9 cellular contexts compared by ENCODE assay signal in genomic region chr10:77603529-77603927, GRCh38. TPM values are rescaled to one million over a fixed set of nuclear protein-coding genes. Genes with fewer than 3 reads are reported as not detected.
DNase-seq lines count a peak whose midpoint lies in the region; ATAC-seq, FAIRE-seq and TF ChIP-seq lines count a peak whose summit lies in the region.
"Had no signal": no experiment of that assay in that cellular context is flagged by ENCODE, and none has a peak within 500 bp of the region (broad histone marks: within the 10 kb centered on the region; RNA-seq: fewer than 3 reads in every experiment).

No MANE protein-coding gene starts in this region.

- H3K9me3 ChIP-seq in WERI-Rb-1 (ENCODE audit: severe bottlenecking), result no peaks in the 10 kb centered on the region

- FAIRE-seq in GM12891 (lab: Jason Lieb, UNC), result no peak

- peak; percentile 74 for ATAC-seq in GM18511 (IDR thresholded peaks at IDR 0.05; ENCODE audit: unreplicated experiment)
- peak; percentile 46 for ATAC-seq in HG02798 (IDR thresholded peaks at IDR 0.05; ENCODE audit: poor library complexity, unreplicated experiment)
- ATAC-seq in naive thymus-derived CD8-positive, alpha-beta T cell, result peak in 1 of 2 donors; percentile 46

- TF ChIP-seq POLR2A in GM12891 (IDR thresholded peaks at IDR 0.05; ENCODE audit: low read depth, low read length), result no peak

- H3K27ac Mint-ChIP-seq in naive thymus-derived CD8-positive, alpha-beta T cell, result peak overlapping the region in 4 of 10 donors; percentile 38 to 89 (median 64)

- POLR2A ChIA-PET in naive thymus-derived CD8-positive, alpha-beta T cell (lab: Charles Lee), result no interaction called here

- H3K36me3 ChIP-seq in WERI-Rb-1, result no peaks in the 10 kb centered on the region

- DNase-seq in WERI-Rb-1 (peak; percentile 18), NCI-H2227 treated with DMSO at 0.1 percent for 48 hours (lab: John Stamatoyannopoulos, UW) (no peak), GM12891 (ENCODE audit: insufficient read length, low spot score) (no peak), coronary artery (ENCODE audit: low spot score) (no peak), DMS79 (lab: John Stamatoyannopoulos, UW) (no peak)
- no peak for DNase-seq in naive thymus-derived CD8-positive, alpha-beta T cell

- H3K4me1 Mint-ChIP-seq in naive thymus-derived CD8-positive, alpha-beta T cell, result peaks cover 13 to 24% (median 19%) of the 10 kb centered on the region in 4 donors

- H3K27ac ChIP-seq in WERI-Rb-1 (no peak overlapping the region), coronary artery (peak overlapping the region in 1 of 2 donors; percentile 65)

- H3K4me3 ChIP-seq in WERI-Rb-1 (ENCODE audit: low read depth, low read length) (no peak overlapping the region), coronary artery (no peak overlapping the region)

- no peaks in the 10 kb centered on the region for H3K36me3 Mint-ChIP-seq in naive thymus-derived CD8-positive, alpha-beta T cell

- no peak for TF ChIP-seq CTCF in WERI-Rb-1 (IDR thresholded peaks at IDR 0.05; ENCODE audit: low read depth, low read length)
- no peak for TF ChIP-seq CTCF in coronary artery (IDR thresholded peaks at IDR 0.05)

- H3K9me3 Mint-ChIP-seq in naive thymus-derived CD8-positive, alpha-beta T cell, result no peaks in the 10 kb centered on the region

- H3K4me3 Mint-ChIP-seq in naive thymus-derived CD8-positive, alpha-beta T cell, result peak overlapping the region in 6 of 10 donors; percentile 17 to 81 (median 52)

- no peaks in the 10 kb centered on the region for H3K27me3 ChIP-seq in WERI-Rb-1 (ENCODE audit: insufficient read depth, low read depth, severe bottlenecking)

- peaks cover 1 to 20% (median 3%) of the 10 kb centered on the region in 5 donors for H3K27me3 Mint-ChIP-seq in naive thymus-derived CD8-positive, alpha-beta T cell

TF ChIP-seq in GM12891, 5 proteins besides CTCF, POLR2A, EP300 and RAD21:
- TF ChIP-seq POLR2AphosphoS5 (IDR thresholded peaks at IDR 0.05; ENCODE audit: low read depth, low read length) (no peak), POU2F2 (IDR thresholded peaks at IDR 0.05; ENCODE audit: low read depth, low read length) (no peak), TAF1 (IDR thresholded peaks at IDR 0.05; ENCODE audit: low read depth, low read length) (no peak), SPI1 (IDR thresholded peaks at IDR 0.05; ENCODE audit: low read depth, low read length) (no peak), PAX5 (IDR thresholded peaks at IDR 0.05; ENCODE audit: insufficient read depth, low read length, severe bottlenecking) (no peak)

RNA-seq across cellular contexts. Expression of gene KCNMA1, which starts 34.1 kb away (rescaled TPM):
- total RNA-seq in naive thymus-derived CD8-positive, alpha-beta T cell, result not detected
- not detected for polyA plus RNA-seq in naive thymus-derived CD8-positive, alpha-beta T cell
- 0.42 TPM for polyA plus RNA-seq in GM12891 (2012; ENCODE audit: low read depth, missing spikeins)
- total RNA-seq: activated CD8-positive, alpha-beta memory T cell treated with anti-CD3 and anti-CD28 coated beads for 36 hours had no signal
